Comparison of ENCODE assay signal across 1 cellular context in genomic region chr9:129422843-129423700, GRCh38.
TF ChIP-seq lines count a peak whose summit lies in the region.

No MANE protein-coding gene starts in this region.

TF ChIP-seq in K562, 482 proteins besides CTCF, POLR2A, EP300 and RAD21 (continued from another document):
- TF ChIP-seq ZNF449 (CRISPR knock-in tag; IDR thresholded peaks at IDR 0.05) (no peak), ZNF253 (CRISPR knock-in tag; conservative IDR thresholded peaks at IDR 0.05) (no peak), ZNF311 (CRISPR knock-in tag; IDR thresholded peaks at IDR 0.05) (no peak), ZNF24 (IDR thresholded peaks at IDR 0.05) (no peak)
